ENCODE assay signal across 26 cellular contexts in the genomic region with DNA sequence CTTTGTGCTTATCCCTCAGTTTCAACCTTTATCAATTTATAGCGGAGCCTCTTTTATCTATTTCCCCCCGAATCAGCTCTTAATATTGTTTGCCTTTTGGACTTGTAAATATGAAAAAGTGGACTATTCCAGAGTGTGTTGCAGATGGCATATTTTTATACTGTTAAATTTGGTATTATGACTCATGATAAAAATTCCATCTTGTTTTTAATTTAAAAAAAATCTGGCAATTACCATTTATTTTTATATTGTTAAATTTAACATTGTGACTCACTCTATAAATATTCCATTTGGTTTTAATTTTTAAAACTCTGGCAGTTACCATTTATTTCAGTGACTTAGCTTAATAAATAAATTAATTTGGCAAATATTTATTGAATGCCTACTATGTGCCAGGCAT. TPM values are rescaled to one million over a fixed set of nuclear protein-coding genes. Genes with fewer than 3 reads are reported as not detected.
DNase-seq lines count a peak whose midpoint lies in the region; ATAC-seq and TF ChIP-seq lines count a peak whose summit lies in the region.
"Had no signal": no experiment of that assay in that cellular context is flagged by ENCODE, and none has a peak within 500 bp of the region (broad histone marks: within the 10 kb centered on the region; RNA-seq: fewer than 3 reads in every experiment).

No MANE protein-coding gene starts in this region.

- H3K9me3 ChIP-seq in SK-N-SH = no peaks in the 10 kb centered on the region
- H3K9me3 ChIP-seq: uterus had no signal

- no peaks in the 10 kb centered on the region for H3K9me2 ChIP-seq in SK-N-SH

- no peaks in the 10 kb centered on the region for H3K27me3 ChIP-seq in SK-N-SH (ENCODE audit: insufficient read depth)
- H3K27me3 ChIP-seq: hepatocyte, uterus had no signal

- TF ChIP-seq CTCF in AG10803 (conservative IDR thresholded peaks at IDR 0.05; ENCODE audit: low read length) (no peak), SK-N-SH (IDR thresholded peaks at IDR 0.05) (no peak)

- CTCF ChIA-PET in SK-N-SH (lab: Yijun Ruan, JAX) = no interaction called here

- TF ChIP-seq EP300 in SK-N-SH (IDR thresholded peaks at IDR 0.05; ENCODE audit: borderline replicate concordance in 1 of 2, low read depth in 1 of 2, low read length in 1 of 2) = no peak

- peaks cover 19% of the 10 kb centered on the region for H3K79me2 ChIP-seq in SK-N-SH (ENCODE audit: insufficient read depth)

- ATAC-seq in GM21360 (IDR thresholded peaks at IDR 0.05; ENCODE audit: unreplicated experiment) (no peak), HG02884 (IDR thresholded peaks at IDR 0.05; ENCODE audit: unreplicated experiment) (no peak)
- ATAC-seq: CD8-positive, alpha-beta T cell; natural killer cell; stimulated activated effector memory CD8-positive, alpha-beta T cell treated with anti-CD3 and anti-CD28 coated beads, Interleukin-12 subunit alpha, Interleukin-12 subunit beta, amount 100 ng/mL, for 72 hours had no signal

- H3K4me1 ChIP-seq in SK-N-SH (ENCODE audit: control insufficient read depth in 1 of 2, insufficient read depth in 2 of 2, low read depth in 1 of 2, low read length in 1 of 2) = peaks cover 0 to 15% of the 10 kb centered on the region in 2 experiments; a peak in 2 of 4 replicates
- H3K4me1 ChIP-seq: uterus had no signal

- POLR2A ChIA-PET in SK-N-SH (lab: Yijun Ruan, JAX) = no interaction called here

- no peak overlapping the region for H2AFZ ChIP-seq in SK-N-SH (ENCODE audit: low read depth)
- H2AFZ ChIP-seq: hepatocyte had no signal

- TF ChIP-seq RAD21 in SK-N-SH (IDR thresholded peaks at IDR 0.05; ENCODE audit: low read length) = no peak

- DNase-seq in AG10803 (ENCODE audit: low read depth) (peak; percentile 16), SK-N-SH (no peak), fibroblast of peridontal ligament (ENCODE audit: extremely low read depth) (peak; percentile 47), stromal cell of bone marrow (ENCODE audit: low read depth) (peak; percentile 43), HuH-7 (ENCODE audit: low spot score) (no peak)
- no peak for DNase-seq in stimulated activated CD4-positive, alpha-beta T cell treated with anti-CD3 and anti-CD28 coated beads, Interleukin-12 subunit alpha, Interleukin-12 subunit beta, amount 100 ng/mL, for 4 hours
- DNase-seq: activated CD4-positive, alpha-beta T cell treated with anti-CD3 and anti-CD28 coated beads, Interleukin-2, amount 50 U/mL, for 1 hour; activated naive CD4-positive, alpha-beta T cell treated with anti-CD3 and anti-CD28 coated beads, Interleukin-2, amount 50 U/mL, for 16 hours; caudate nucleus; CD8-positive, alpha-beta T cell; foreskin melanocyte; H7; immature natural killer cell; Kasumi-1; midbrain; natural killer cell; NCI-H1048; NCI-H1930; stimulated activated CD4-positive, alpha-beta T cell treated with anti-CD3 and anti-CD28 coated beads, Interleukin-2, amount 100 ng/mL, for 48 hours; T-helper 9 cell; uterus had no signal

- 94% methylated on average over 2 of the region's 2 CpGs for WGBS in SK-N-SH (ENCODE audit: low lambda C conversion rate)

- peak overlapping the region; percentile 19 to 75; a peak in 3 of 4 replicates for H3K27ac ChIP-seq in SK-N-SH (ENCODE audit: low read depth in 2 of 2, low read length in 1 of 2)
- H3K27ac ChIP-seq: hepatocyte, RWPE1, uterus had no signal

- peaks cover 6 to 61% of the 10 kb centered on the region in 2 experiments for H3K36me3 ChIP-seq in SK-N-SH (replicated peaks in 1 of 2; ENCODE audit: control insufficient read depth in 1 of 2, insufficient read depth in 2 of 2, low read length in 1 of 2)
- H3K36me3 ChIP-seq: uterus had no signal

- no peak overlapping the region; the same call in 1 of the 2 replicates for H3K4me2 ChIP-seq in SK-N-SH
- H3K4me2 ChIP-seq: hepatocyte had no signal

- H3F3A ChIP-seq in SK-N-SH (replicated peaks; ENCODE audit: insufficient read depth) = peaks cover 19% of the 10 kb centered on the region

- H3K4me3 ChIP-seq in AG10803 (ENCODE audit: low read length) = no peak overlapping the region
- H3K4me3 ChIP-seq in SK-N-SH (ENCODE audit: low read depth in 2 of 2, low read length in 1 of 2) = no peak overlapping the region
- H3K4me3 ChIP-seq: hepatocyte, uterus had no signal

- no peaks in the 10 kb centered on the region for H4K20me1 ChIP-seq in SK-N-SH (ENCODE audit: insufficient read depth)

- H3K9ac ChIP-seq in SK-N-SH = no peak overlapping the region

TF ChIP-seq in SK-N-SH, 30 proteins besides CTCF, POLR2A, EP300 and RAD21:
- TF ChIP-seq FOSL2 (IDR thresholded peaks at IDR 0.05; ENCODE audit: borderline replicate concordance, low read depth) (peak; percentile 24; the same call in 1 of the 2 replicates), MEF2A (IDR thresholded peaks at IDR 0.05; ENCODE audit: borderline replicate concordance, low read depth) (peak; percentile 66), CHD2 (IDR thresholded peaks at IDR 0.05; ENCODE audit: low read length, partially characterized antibody) (no peak), SIN3A (IDR thresholded peaks at IDR 0.05; ENCODE audit: borderline replicate concordance, low read depth, low read length) (no peak), JUND (IDR thresholded peaks at IDR 0.05) (peak; percentile 31), NFIC (IDR thresholded peaks at IDR 0.05; ENCODE audit: borderline replicate concordance) (peak; percentile 24; the same call in 1 of the 2 replicates), RCOR1 (IDR thresholded peaks at IDR 0.05; ENCODE audit: low read length) (no peak)
- TF ChIP-seq, protein P1, sequence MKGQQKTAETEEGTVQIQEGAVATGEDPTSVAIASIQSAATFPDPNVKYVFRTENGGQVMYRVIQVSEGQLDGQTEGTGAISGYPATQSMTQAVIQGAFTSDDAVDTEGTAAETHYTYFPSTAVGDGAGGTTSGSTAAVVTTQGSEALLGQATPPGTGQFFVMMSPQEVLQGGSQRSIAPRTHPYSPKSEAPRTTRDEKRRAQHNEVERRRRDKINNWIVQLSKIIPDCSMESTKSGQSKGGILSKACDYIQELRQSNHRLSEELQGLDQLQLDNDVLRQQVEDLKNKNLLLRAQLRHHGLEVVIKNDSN (IDR thresholded peaks at IDR 0.05; ENCODE audit: borderline replicate concordance, low read depth) = no peak
- TF ChIP-seq, protein P2, sequence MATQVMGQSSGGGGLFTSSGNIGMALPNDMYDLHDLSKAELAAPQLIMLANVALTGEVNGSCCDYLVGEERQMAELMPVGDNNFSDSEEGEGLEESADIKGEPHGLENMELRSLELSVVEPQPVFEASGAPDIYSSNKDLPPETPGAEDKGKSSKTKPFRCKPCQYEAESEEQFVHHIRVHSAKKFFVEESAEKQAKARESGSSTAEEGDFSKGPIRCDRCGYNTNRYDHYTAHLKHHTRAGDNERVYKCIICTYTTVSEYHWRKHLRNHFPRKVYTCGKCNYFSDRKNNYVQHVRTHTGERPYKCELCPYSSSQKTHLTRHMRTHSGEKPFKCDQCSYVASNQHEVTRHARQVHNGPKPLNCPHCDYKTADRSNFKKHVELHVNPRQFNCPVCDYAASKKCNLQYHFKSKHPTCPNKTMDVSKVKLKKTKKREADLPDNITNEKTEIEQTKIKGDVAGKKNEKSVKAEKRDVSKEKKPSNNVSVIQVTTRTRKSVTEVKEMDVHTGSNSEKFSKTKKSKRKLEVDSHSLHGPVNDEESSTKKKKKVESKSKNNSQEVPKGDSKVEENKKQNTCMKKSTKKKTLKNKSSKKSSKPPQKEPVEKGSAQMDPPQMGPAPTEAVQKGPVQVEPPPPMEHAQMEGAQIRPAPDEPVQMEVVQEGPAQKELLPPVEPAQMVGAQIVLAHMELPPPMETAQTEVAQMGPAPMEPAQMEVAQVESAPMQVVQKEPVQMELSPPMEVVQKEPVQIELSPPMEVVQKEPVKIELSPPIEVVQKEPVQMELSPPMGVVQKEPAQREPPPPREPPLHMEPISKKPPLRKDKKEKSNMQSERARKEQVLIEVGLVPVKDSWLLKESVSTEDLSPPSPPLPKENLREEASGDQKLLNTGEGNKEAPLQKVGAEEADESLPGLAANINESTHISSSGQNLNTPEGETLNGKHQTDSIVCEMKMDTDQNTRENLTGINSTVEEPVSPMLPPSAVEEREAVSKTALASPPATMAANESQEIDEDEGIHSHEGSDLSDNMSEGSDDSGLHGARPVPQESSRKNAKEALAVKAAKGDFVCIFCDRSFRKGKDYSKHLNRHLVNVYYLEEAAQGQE (IDR thresholded peaks at IDR 0.05; ENCODE audit: low read depth, low read length) = no peak

RNA-seq across cellular contexts. Expression of gene RBM27, which starts 37.5 kb away (rescaled TPM):
- 6.1 and 8.2 TPM in 2 replicates for polyA plus RNA-seq in SK-N-SH (2012; rRNA removed)
- polyA plus RNA-seq in SK-N-SH (2012; cell fraction: cytosol; rRNA removed) = 6.2 and 6.3 TPM in 2 replicates
- 2.2 and 9.2 TPM in 2 replicates for polyA plus RNA-seq in SK-N-SH (2012; cell fraction: nucleus; rRNA removed)

RNA-seq across cellular contexts. Expression of gene LARS1, which starts 58.5 kb away (rescaled TPM):
- polyA plus RNA-seq in SK-N-SH (2012; rRNA removed) = 16.8 and 19.9 TPM in 2 replicates
- 25.5 and 36.7 TPM in 2 replicates for polyA plus RNA-seq in SK-N-SH (2012; cell fraction: cytosol; rRNA removed)
- polyA plus RNA-seq in SK-N-SH (2012; cell fraction: nucleus; rRNA removed) = 42.5 and 69.3 TPM in 2 replicates

Comparison
In these comparisons a context has a peak if more than half of its experiments do, and no peak if none do; other contexts are left out.
1. DNase-seq: peak in AG10803 (single experiment), fibroblast of peridontal ligament (single experiment) and stromal cell of bone marrow (single experiment); none in SK-N-SH (single experiment), stimulated activated CD4-positive, alpha-beta T cell treated with anti-CD3 and anti-CD28 coated beads, Interleukin-12 subunit alpha, Interleukin-12 subunit beta, amount 100 ng/mL, for 4 hours (single experiment) and HuH-7 (single experiment).